ENCODE assay signal across 8 cellular contexts in genomic region chr10:110210663-110211454, GRCh38. TPM values are rescaled to one million over a fixed set of nuclear protein-coding genes. Genes with fewer than 3 reads are reported as not detected.
A peak's percentile ranks its signal among the peaks of the same experiment; 100 is the strongest.
DNase-seq lines count a peak whose midpoint lies in the region; ATAC-seq, FAIRE-seq and TF ChIP-seq lines count a peak whose summit lies in the region.

No MANE protein-coding gene starts in this region.

- H3K27me3 ChIP-seq in astrocyte (ENCODE audit: insufficient read depth, low read length): peaks cover 3% of the 10 kb centered on the region
- H3K27me3 ChIP-seq in right cardiac atrium (ENCODE audit: control insufficient read depth, insufficient read depth): no peaks in the 10 kb centered on the region
- no peaks in the 10 kb centered on the region for H3K27me3 ChIP-seq in prostate gland (replicated peaks; ENCODE audit: insufficient read depth)

- peaks cover 4% of the 10 kb centered on the region for H4K20me1 ChIP-seq in astrocyte (ENCODE audit: insufficient read depth, low read length)

- H3K4me1 Mint-ChIP-seq in astrocyte (ENCODE audit: low read depth, unreplicated experiment): peaks cover 20% of the 10 kb centered on the region

- H3K4me3 ChIP-seq in astrocyte (ENCODE audit: insufficient read depth, low read depth, low read length): peak overlapping the region; percentile 68
- H3K4me3 ChIP-seq in right cardiac atrium (ENCODE audit: low read length): peak overlapping the region; percentile 89
- peak overlapping the region; percentile 69 to 70 for H3K4me3 ChIP-seq in prostate gland

- H3K9ac ChIP-seq in astrocyte (ENCODE audit: low read length): peak overlapping the region; percentile 92

- peak; percentile 86 for DNase-seq in NCI-H2029 (lab: John Stamatoyannopoulos, UW)
- peak; percentile 83 for DNase-seq in T-helper 22 cell (ENCODE audit: low read depth)
- DNase-seq in astrocyte (ENCODE audit: low read depth): peak; percentile 95
- DNase-seq in right cardiac atrium: peak; percentile 96 to 99 (median 98)
- DNase-seq in prostate gland (ENCODE audit: low spot score): peak; percentile 97
- DNase-seq in ureter (ENCODE audit: low spot score): peak; percentile 99

- TF ChIP-seq CTCF in astrocyte (IDR thresholded peaks at IDR 0.05; ENCODE audit: insufficient read depth, low read depth, low read length) (no peak), prostate gland (IDR thresholded peaks at IDR 0.05) (no peak)

- intact Hi-C loops in right cardiac atrium (cut with DNase I) (no loop called here), prostate gland (cut with DNase I) (loop anchor here (1.0 to 10.0 kb wide), 2 partner anchors 15 to 354 kb away; partner anchors contain the start of gene SMC3)

- peak overlapping the region; percentile 88 for H3K4me3 Mint-ChIP-seq in astrocyte (ENCODE audit: unreplicated experiment)

- H3K36me3 Mint-ChIP-seq in astrocyte (ENCODE audit: low read depth, unreplicated experiment): peaks cover 2% of the 10 kb centered on the region

- peak; percentile 71 for ATAC-seq in GM18502 (IDR thresholded peaks at IDR 0.05; ENCODE audit: poor library complexity, unreplicated experiment)
- ATAC-seq in HG02981 (IDR thresholded peaks at IDR 0.05; ENCODE audit: unreplicated experiment): peak; percentile 67
- ATAC-seq in right cardiac atrium: peak; percentile 93 to 94

- H3K9me3 ChIP-seq in astrocyte (ENCODE audit: insufficient read depth, low read depth, low read length) (no peaks in the 10 kb centered on the region), right cardiac atrium (ENCODE audit: control insufficient read depth, low read length) (no peaks in the 10 kb centered on the region), prostate gland (no peaks in the 10 kb centered on the region)

- H3K27ac ChIP-seq in astrocyte (ENCODE audit: low read depth, low read length) (peak overlapping the region; percentile 62), right cardiac atrium (ENCODE audit: low read length) (peak overlapping the region; percentile 99), prostate gland (peak overlapping the region; percentile 81 to 91)

- peaks cover 5% of the 10 kb centered on the region for H3K4me1 ChIP-seq in astrocyte (ENCODE audit: insufficient read depth, low read length)
- H3K4me1 ChIP-seq in right cardiac atrium (ENCODE audit: control insufficient read depth, insufficient read depth, low read length): peaks cover 10% of the 10 kb centered on the region
- H3K4me1 ChIP-seq in prostate gland (replicated peaks): peaks cover 3% of the 10 kb centered on the region

- TF ChIP-seq POLR2A in prostate gland (IDR thresholded peaks at IDR 0.05): peak; percentile 67

- H3K4me2 ChIP-seq in astrocyte (ENCODE audit: low read length): peak overlapping the region; percentile 99

- H3K79me2 ChIP-seq in astrocyte (ENCODE audit: insufficient read depth, low read length): no peaks in the 10 kb centered on the region

- H3K27me3 Mint-ChIP-seq in astrocyte (ENCODE audit: low read depth, unreplicated experiment): no peaks in the 10 kb centered on the region

- no peaks in the 10 kb centered on the region for H3K9me3 Mint-ChIP-seq in astrocyte (ENCODE audit: unreplicated experiment)

- no peak for FAIRE-seq in astrocyte (lab: Jason Lieb, UNC)

- under 1% methylated on average over 60 of the region's 60 CpGs for WGBS in right cardiac atrium
- under 1% methylated on average over 60 of the region's 60 CpGs for WGBS in prostate gland

- peak overlapping the region; percentile 88 for H2AFZ ChIP-seq in astrocyte (ENCODE audit: low read depth, low read length)

- peak overlapping the region; percentile 97 for H3K27ac Mint-ChIP-seq in astrocyte (ENCODE audit: unreplicated experiment)

- H3K36me3 ChIP-seq in astrocyte (ENCODE audit: insufficient read depth, low read length) (no peaks in the 10 kb centered on the region), prostate gland (no peaks in the 10 kb centered on the region)

RNA-seq across cellular contexts. Expression of gene MXI1, which starts 3.5 kb away (rescaled TPM):
- 31.5 and 35.4 TPM in 2 replicates for total RNA-seq in astrocyte
- total RNA-seq in right cardiac atrium: 10 to 100 TPM; 57.5 to 91.3 (median 62.4) TPM
- 35.5 TPM for polyA plus RNA-seq in right cardiac atrium
- 10 to 100 TPM; 36.3 to 83.3 TPM for total RNA-seq in prostate gland
- 34.0 TPM for total RNA-seq in ureter

Comparison
In these comparisons a context has a peak if more than half of its experiments do, and no peak if none do; other contexts are left out.
1. Peak in every context shown above with its lines: DNase-seq, ATAC-seq, H3K4me3 ChIP-seq and H3K27ac ChIP-seq.